In genomic region chr17:40122944-40123810, GRCh38 we compare ENCODE assay signal across 8 cellular contexts. TPM values are rescaled to one million over a fixed set of nuclear protein-coding genes. Genes with fewer than 3 reads are reported as not detected.
DNase-seq lines count a peak whose midpoint lies in the region; ATAC-seq and TF ChIP-seq lines count a peak whose summit lies in the region.

No MANE protein-coding gene starts in this region.

- H3K4me3 ChIP-seq in GM23338 (peak overlapping the region; percentile 98), dorsolateral prefrontal cortex (peak overlapping the region; percentile 73 to 100 (median 96)), lower lobe of right lung (peak overlapping the region; percentile 92)

- H3K4me1 ChIP-seq in GM23338 (ENCODE audit: insufficient read depth) (peaks cover 22% of the 10 kb centered on the region), lower lobe of right lung (peaks cover 28% of the 10 kb centered on the region)

- peaks cover 8% of the 10 kb centered on the region for H3K27me3 Mint-ChIP-seq in GM23338 (ENCODE audit: insufficient read depth, low read depth, poor library complexity)

- H3K4me3 Mint-ChIP-seq in GM23338: peak overlapping the region; percentile 91

- DNase-seq in DMS114 treated with DMSO at 0.1 percent for 48 hours (lab: John Stamatoyannopoulos, UW; ENCODE audit: unreplicated experiment) (peak; percentile 40), GM23338 (ENCODE audit: low spot score) (peak; percentile 86), NCI-H1930 (lab: John Stamatoyannopoulos, UW) (peak; percentile 19 to 25), dorsolateral prefrontal cortex (peak in 3 of 10 donors; percentile 58 to 69 (median 68)), lower lobe of right lung (peak; percentile 61)
- peak; percentile 68 for DNase-seq in stimulated activated naive CD8-positive, alpha-beta T cell treated with anti-CD3 and anti-CD28 coated beads, Interleukin-15, Interleukin-2, amounts not matched to agents 100 U/mL and 50 U/mL, for 24 hours

- H3K27ac Mint-ChIP-seq in GM23338: peak overlapping the region; percentile 87

- peaks cover 28% of the 10 kb centered on the region for H3F3A ChIP-seq in GM23338 (replicated peaks; ENCODE audit: low read depth)

- TF ChIP-seq CTCF in GM23338 (conservative IDR thresholded peaks at IDR 0.05; ENCODE audit: low read depth in 2 of 2) (no peak), dorsolateral prefrontal cortex (IDR thresholded peaks at IDR 0.05 in 54 of 56, conservative IDR thresholded peaks at IDR 0.05 in 2 of 56; ENCODE audit: low read depth in 1 of 56, partially characterized antibody in 56 of 56) (peak in 2 of 56 donors; percentile 9 to 10), lower lobe of right lung (IDR thresholded peaks at IDR 0.05) (peak; percentile 2)

- peaks cover 78% of the 10 kb centered on the region for H3K79me2 ChIP-seq in GM23338 (replicated peaks; ENCODE audit: insufficient read depth)

- ATAC-seq in GM23338 (peak; percentile 64), lower lobe of right lung (peak; percentile 32 to 37), HG02884 (IDR thresholded peaks at IDR 0.05; ENCODE audit: unreplicated experiment) (no peak)
- ATAC-seq in activated CD4-positive, CD25-positive, alpha-beta regulatory T cell treated with anti-CD3 and anti-CD28 coated beads, Interleukin-2, amount 50 U/mL, for 24 hours: peak; percentile 24 to 29
- peak; percentile 26 for ATAC-seq in stimulated activated naive CD8-positive, alpha-beta T cell treated with anti-CD3 and anti-CD28 coated beads, Interleukin-15, Interleukin-2, amounts not matched to agents 100 U/mL and 50 U/mL, for 24 hours

- no peaks in the 10 kb centered on the region for H3K27me3 ChIP-seq in GM23338 (ENCODE audit: insufficient read depth)
- no peaks in the 10 kb centered on the region for H3K27me3 ChIP-seq in dorsolateral prefrontal cortex
- H3K27me3 ChIP-seq in lower lobe of right lung (ENCODE audit: low read depth): no peaks in the 10 kb centered on the region

- no peaks in the 10 kb centered on the region for H3K9me2 ChIP-seq in GM23338 (ENCODE audit: insufficient read depth)

- peak overlapping the region; percentile 97 for H3K4me2 ChIP-seq in GM23338

- no peaks in the 10 kb centered on the region; the same call in 2 of the 3 replicates for H3K9me3 Mint-ChIP-seq in GM23338

- H3K9me3 ChIP-seq in lower lobe of right lung: no peaks in the 10 kb centered on the region

- peaks cover 18% of the 10 kb centered on the region for H3K4me1 Mint-ChIP-seq in GM23338

- peaks cover 29% of the 10 kb centered on the region for H4K20me1 ChIP-seq in GM23338 (replicated peaks; ENCODE audit: insufficient read depth)

- peak overlapping the region; percentile 28; the same call in 1 of the 2 replicates for H2AFZ ChIP-seq in GM23338

- H3K36me3 ChIP-seq in GM23338 (ENCODE audit: insufficient read depth): peaks cover 21% of the 10 kb centered on the region
- H3K36me3 ChIP-seq in lower lobe of right lung: peaks cover 31% of the 10 kb centered on the region

- intact Hi-C loops in dorsolateral prefrontal cortex (cut with DNase I): loop anchor here (1.0 to 2.0 kb wide), 2 partner anchors 16 to 18 kb away; partner anchors contain the start of gene CASC3 (in 1 of the 2)
- intact Hi-C loops in lower lobe of right lung (cut with DNase I): no loop called here

- H3K36me3 Mint-ChIP-seq in GM23338 (ENCODE audit: low read depth): peaks cover 55% of the 10 kb centered on the region

- peak overlapping the region; percentile 96 for H3K27ac ChIP-seq in GM23338 (ENCODE audit: low read depth)
- H3K27ac ChIP-seq in dorsolateral prefrontal cortex: peak overlapping the region; percentile 94 to 100 (median 99)
- H3K27ac ChIP-seq in lower lobe of right lung: peak overlapping the region; percentile 95

TF ChIP-seq in GM23338, 12 proteins besides CTCF, POLR2A, EP300 and RAD21:
- TF ChIP-seq POLR2AphosphoS5 (IDR thresholded peaks at IDR 0.05; ENCODE audit: low read depth): peak; percentile 81
- TF ChIP-seq ZNF462 (CRISPR knock-in tag; IDR thresholded peaks at IDR 0.05): no peak

RNA-seq across cellular contexts. Expression of gene MSL1, which starts 1.4 kb away (rescaled TPM):
- 52.5 and 56.5 TPM in 2 replicates for total RNA-seq in GM23338 (2014; rRNA removed; shearing (Covaris generic))
- 14.3 and 16.2 TPM in 2 replicates for polyA plus RNA-seq in GM23338 (2016; fragmentation: Nextera tagmentation; extraction: Ambion mirVana)
- total RNA-seq in dorsolateral prefrontal cortex (100 to 1,000 TPM in 116 of 120 experiments, 10 to 100 TPM in 4; 87.8 to 143 (median 120) TPM), lower lobe of right lung (97.7 TPM)

RNA-seq across cellular contexts. Expression of gene CASC3, which starts 17.2 kb away (rescaled TPM):
- 76.1 and 82.9 TPM in 2 replicates for total RNA-seq in GM23338 (2014; rRNA removed; shearing (Covaris generic))
- 34.4 and 37.5 TPM in 2 replicates for polyA plus RNA-seq in GM23338 (2016; fragmentation: Nextera tagmentation; extraction: Ambion mirVana)
- total RNA-seq in dorsolateral prefrontal cortex (100 to 1,000 TPM in 119 of 120 experiments, 10 to 100 TPM in 1; 95.0 to 216 (median 136) TPM), lower lobe of right lung (101 TPM)

RNA-seq across cellular contexts. Expression of gene NR1D1, which starts 22.8 kb away (rescaled TPM):
- 3.6 and 4.2 TPM in 2 replicates for total RNA-seq in GM23338 (2014; rRNA removed; shearing (Covaris generic))
- polyA plus RNA-seq in GM23338 (2016; fragmentation: Nextera tagmentation; extraction: Ambion mirVana): 3.1 and 3.3 TPM in 2 replicates
- total RNA-seq in dorsolateral prefrontal cortex (10 to 100 TPM; 26.9 to 97.0 (median 62.1) TPM), lower lobe of right lung (20.1 TPM)

RNA-seq across cellular contexts. Expression of gene RAPGEFL1, which starts 54.1 kb away (rescaled TPM):
- 10.4 and 14.0 TPM in 2 replicates for total RNA-seq in GM23338 (2014; rRNA removed; shearing (Covaris generic))
- polyA plus RNA-seq in GM23338 (2016; fragmentation: Nextera tagmentation; extraction: Ambion mirVana): 5.0 and 6.7 TPM in 2 replicates
- total RNA-seq in dorsolateral prefrontal cortex (100 to 1,000 TPM in 59 of 120 experiments, 10 to 100 TPM in 61; 31.7 to 151 (median 99.5) TPM), lower lobe of right lung (9.3 TPM)
